ENCODE assay signal across 17 cellular contexts in genomic region chr17:31466096-31466495, GRCh38.
"Had no signal": no experiment of that assay in that cellular context is flagged by ENCODE, and none has a peak within 500 bp of the region (broad histone marks: within the 10 kb centered on the region; RNA-seq: fewer than 3 reads in every experiment).

No MANE protein-coding gene starts in this region.

- H3K4me1 ChIP-seq: lower lobe of right lung had no signal

- FAIRE-seq: islet of Langerhans, small intestine had no signal

- H3K9me3 ChIP-seq: lower lobe of right lung had no signal

- H3K4me3 ChIP-seq: lower lobe of right lung had no signal

- H3K27ac ChIP-seq: lower lobe of right lung had no signal

- ATAC-seq: left colon, lower lobe of right lung had no signal

- DNase-seq: activated CD4-positive, alpha-beta T cell treated with anti-CD3 and anti-CD28 coated beads, Interleukin-2, amount 50 U/mL, for 1 hour; activated CD4-positive, CD25-positive, alpha-beta regulatory T cell treated with anti-CD3 and anti-CD28 coated beads, Interleukin-2, amount 50 U/mL, for 72 hours; activated CD8-positive, alpha-beta memory T cell treated with anti-CD3 and anti-CD28 coated beads, Interleukin-2, amount 50 U/mL, for 4 hours; activated effector memory CD4-positive, alpha-beta T cell treated with anti-CD3 and anti-CD28 coated beads, Interleukin-2, amount 50 U/mL, for 16 hours; activated T-cell treated with anti-CD3 and anti-CD28 coated beads, Interleukin-2, amount 50 U/mL, for 48 hours; foreskin melanocyte; glutamatergic neuron; hippocampal formation; left colon; lower lobe of right lung; occipital lobe; right cardiac atrium; small intestine; stimulated activated CD4-positive, alpha-beta T cell treated with anti-CD3 and anti-CD28 coated beads, Interleukin-15, amount 100 ng/mL, for 24 hours; stimulated activated CD4-positive, alpha-beta T cell treated with anti-CD3 and anti-CD28 coated beads, Interleukin-2, amount 100 ng/mL, for 48 hours; T1000 had no signal

- H3K36me3 ChIP-seq: lower lobe of right lung had no signal
